Comparison of ENCODE assay signal across 8 cellular contexts in the genomic region with DNA sequence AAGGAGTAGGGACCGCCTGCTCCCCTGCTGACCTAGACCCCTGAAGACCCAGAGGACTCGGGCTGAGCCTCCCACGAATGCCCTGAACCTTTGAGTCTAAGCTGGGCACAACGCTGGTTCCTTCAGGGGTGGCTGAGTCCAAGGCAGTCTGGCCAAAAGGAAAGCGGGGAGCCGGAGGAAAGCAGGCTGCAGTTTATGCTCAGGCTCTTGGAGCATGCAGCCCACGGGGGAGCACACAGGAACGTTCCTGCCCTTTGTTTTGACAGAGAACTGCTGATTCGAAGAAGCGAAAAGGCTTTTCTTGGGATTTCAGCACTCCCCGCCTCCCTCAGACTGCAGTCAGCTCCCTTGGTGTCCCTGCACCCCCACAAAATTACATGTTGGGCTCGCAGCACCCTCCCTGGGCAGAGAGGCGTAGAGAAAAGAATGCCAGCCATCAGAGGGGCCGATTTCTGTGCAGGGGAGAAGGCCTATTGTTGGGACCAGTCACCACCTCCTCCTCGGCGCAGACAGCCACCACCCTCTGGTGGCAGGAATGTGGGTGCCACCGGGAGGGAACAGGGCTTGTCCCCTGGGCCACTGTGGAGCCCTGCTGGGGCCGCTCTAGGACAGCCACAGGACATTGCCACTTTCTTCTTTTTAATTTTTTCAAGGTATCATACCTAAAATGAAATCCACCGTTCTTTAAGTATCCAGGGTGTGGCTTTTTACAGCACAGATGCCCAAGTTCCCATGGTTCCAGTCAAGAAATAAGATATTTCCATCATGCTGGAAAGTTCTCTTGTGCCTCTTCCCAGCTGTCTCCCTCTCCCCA.
DNase-seq lines count a peak whose midpoint lies in the region; ATAC-seq, FAIRE-seq and TF ChIP-seq lines count a peak whose summit lies in the region.

No MANE protein-coding gene starts in this region.

- TF ChIP-seq CTCF in lung (IDR thresholded peaks at IDR 0.05; ENCODE audit: control extremely low read depth, extremely low read depth) = peak; percentile 87

- H3K4me1 ChIP-seq in lung (ENCODE audit: control insufficient read depth in 2 of 2, insufficient read depth in 2 of 2, low read length in 2 of 2) = peaks cover 0 to 28% of the 10 kb centered on the region in 2 donors

- FAIRE-seq in GM12892 (lab: Jason Lieb, UNC) = no peak

- TF ChIP-seq POLR2A in GM12892 (IDR thresholded peaks at IDR 0.05; ENCODE audit: low read depth, low read length) = no peak

- DNase-seq in 8988T (peak; percentile 93), GM12892 (ENCODE audit: insufficient read length) (peak; percentile 63), NCI-H226 (peak; percentile 36), lung (ENCODE audit: low spot score) (peak; percentile 88)
- peak; percentile 62 for DNase-seq in activated CD4-positive, alpha-beta T cell treated with anti-CD3 and anti-CD28 coated beads for 48 hours
- peak; percentile 25 for DNase-seq in effector CD4-positive, alpha-beta T cell
- peak; percentile 14 for DNase-seq in stimulated activated CD8-positive, alpha-beta memory T cell treated with anti-CD3 and anti-CD28 coated beads, Interleukin-12 subunit alpha, Interleukin-12 subunit beta, amount 100 ng/mL, for 1 hour (ENCODE audit: low read depth)

- no peaks in the 10 kb centered on the region for H3K27me3 ChIP-seq in lung (ENCODE audit: control insufficient read depth, insufficient read depth)

- H3K9me3 ChIP-seq in lung (ENCODE audit: control insufficient read depth in 2 of 2, insufficient read depth in 1 of 2, low read length in 1 of 2) = no peaks in the 10 kb centered on the region

- 46 to 59% methylated on average over 19 of the region's 19 CpGs for WGBS in lung, 2 donors

- no peak overlapping the region for H3K4me3 ChIP-seq in lung

- no peaks in the 10 kb centered on the region for H3K36me3 ChIP-seq in lung (ENCODE audit: control insufficient read depth in 2 of 2, insufficient read depth in 2 of 2, low read length in 2 of 2)

- peak overlapping the region in 1 of 2 donors; percentile 72 for H3K27ac ChIP-seq in lung (ENCODE audit: low read depth in 1 of 2, low read length in 1 of 2)

- ATAC-seq in lung (ENCODE audit: insufficient read depth, low FRiP score) = peak; percentile 71
- no peak for ATAC-seq in GM21515 (IDR thresholded peaks at IDR 0.05; ENCODE audit: unreplicated experiment)

Comparison
In these comparisons a context has a peak if more than half of its experiments do, and no peak if none do; other contexts are left out.
1. DNase-seq: peak in every context shown above with its lines; median percentile 93 in 8988T; 88 in lung; 63 in GM12892; 62 in activated CD4-positive, alpha-beta T cell treated with anti-CD3 and anti-CD28 coated beads for 48 hours; 36 in NCI-H226; 25 in effector CD4-positive, alpha-beta T cell; 14 in stimulated activated CD8-positive, alpha-beta memory T cell treated with anti-CD3 and anti-CD28 coated beads, Interleukin-12 subunit alpha, Interleukin-12 subunit beta, amount 100 ng/mL, for 1 hour.